Comparison of ENCODE assay signal across 1 cellular context in the genomic region with DNA sequence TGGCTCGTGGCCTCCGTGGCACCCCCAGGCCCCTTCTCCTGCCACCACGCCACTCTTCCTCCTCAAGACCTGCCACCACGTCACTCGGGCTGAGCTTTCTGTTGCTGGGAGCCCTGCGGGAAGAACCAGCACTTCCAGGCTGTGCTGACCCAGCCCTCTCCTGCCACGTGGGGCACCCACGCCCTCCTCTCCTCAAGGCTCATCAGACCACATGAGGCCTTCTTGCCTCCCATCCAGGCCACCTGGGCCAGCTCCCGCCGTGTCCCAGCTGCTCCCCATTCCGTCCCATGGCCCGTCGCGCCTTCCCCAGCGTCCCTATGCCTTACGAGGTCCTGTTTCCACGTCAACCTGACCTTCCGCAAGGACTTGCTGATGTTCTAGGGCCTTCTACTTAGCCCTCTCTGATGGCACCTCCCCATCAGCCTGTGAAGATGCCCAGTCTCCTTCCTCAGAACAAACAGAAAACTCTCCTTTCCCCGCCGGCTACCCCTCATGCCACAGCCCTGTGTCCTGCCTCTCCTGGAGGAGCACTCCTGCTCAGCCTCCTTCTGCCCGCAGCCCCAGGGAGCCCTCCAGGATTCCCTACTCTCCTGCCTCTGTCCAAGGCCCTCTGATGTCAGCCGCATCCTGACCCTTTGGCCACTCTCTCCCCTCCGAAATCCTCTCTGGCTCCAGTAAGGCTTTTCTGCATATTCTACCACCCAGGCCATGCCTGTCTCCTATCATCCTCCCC.
TF ChIP-seq lines count a peak whose summit lies in the region.

No MANE protein-coding gene starts in this region.

TF ChIP-seq in HCT116, 20 proteins besides CTCF, POLR2A, EP300 and RAD21 (continued from another document):
- TF ChIP-seq TCF7L2 (IDR thresholded peaks at IDR 0.05; ENCODE audit: borderline replicate concordance, extremely low read depth, insufficient read depth, insufficient read length) (no peak), EZH2 (IDR thresholded peaks at IDR 0.05) (no peak), ZNF274 (IDR thresholded peaks at IDR 0.05; ENCODE audit: low read depth, low read length) (no peak), POLR2AphosphoS5 (IDR thresholded peaks at IDR 0.05; ENCODE audit: low read depth, low read length) (no peak), CEBPB (IDR thresholded peaks at IDR 0.05; ENCODE audit: low read depth) (no peak), YY1 (IDR thresholded peaks at IDR 0.05; ENCODE audit: extremely low read depth, insufficient replicate concordance, low read depth, low read length) (no peak)
- TF ChIP-seq, protein P1, sequence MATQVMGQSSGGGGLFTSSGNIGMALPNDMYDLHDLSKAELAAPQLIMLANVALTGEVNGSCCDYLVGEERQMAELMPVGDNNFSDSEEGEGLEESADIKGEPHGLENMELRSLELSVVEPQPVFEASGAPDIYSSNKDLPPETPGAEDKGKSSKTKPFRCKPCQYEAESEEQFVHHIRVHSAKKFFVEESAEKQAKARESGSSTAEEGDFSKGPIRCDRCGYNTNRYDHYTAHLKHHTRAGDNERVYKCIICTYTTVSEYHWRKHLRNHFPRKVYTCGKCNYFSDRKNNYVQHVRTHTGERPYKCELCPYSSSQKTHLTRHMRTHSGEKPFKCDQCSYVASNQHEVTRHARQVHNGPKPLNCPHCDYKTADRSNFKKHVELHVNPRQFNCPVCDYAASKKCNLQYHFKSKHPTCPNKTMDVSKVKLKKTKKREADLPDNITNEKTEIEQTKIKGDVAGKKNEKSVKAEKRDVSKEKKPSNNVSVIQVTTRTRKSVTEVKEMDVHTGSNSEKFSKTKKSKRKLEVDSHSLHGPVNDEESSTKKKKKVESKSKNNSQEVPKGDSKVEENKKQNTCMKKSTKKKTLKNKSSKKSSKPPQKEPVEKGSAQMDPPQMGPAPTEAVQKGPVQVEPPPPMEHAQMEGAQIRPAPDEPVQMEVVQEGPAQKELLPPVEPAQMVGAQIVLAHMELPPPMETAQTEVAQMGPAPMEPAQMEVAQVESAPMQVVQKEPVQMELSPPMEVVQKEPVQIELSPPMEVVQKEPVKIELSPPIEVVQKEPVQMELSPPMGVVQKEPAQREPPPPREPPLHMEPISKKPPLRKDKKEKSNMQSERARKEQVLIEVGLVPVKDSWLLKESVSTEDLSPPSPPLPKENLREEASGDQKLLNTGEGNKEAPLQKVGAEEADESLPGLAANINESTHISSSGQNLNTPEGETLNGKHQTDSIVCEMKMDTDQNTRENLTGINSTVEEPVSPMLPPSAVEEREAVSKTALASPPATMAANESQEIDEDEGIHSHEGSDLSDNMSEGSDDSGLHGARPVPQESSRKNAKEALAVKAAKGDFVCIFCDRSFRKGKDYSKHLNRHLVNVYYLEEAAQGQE (IDR thresholded peaks at IDR 0.05; ENCODE audit: low read depth) = no peak
